8 cellular contexts compared by ENCODE assay signal in genomic region chr15:25905140-25905539, GRCh38. TPM values are rescaled to one million over a fixed set of nuclear protein-coding genes. Genes with fewer than 3 reads are reported as not detected.
DNase-seq lines count a peak whose midpoint lies in the region; ATAC-seq and TF ChIP-seq lines count a peak whose summit lies in the region.

No MANE protein-coding gene starts in this region.

- no peak for TF ChIP-seq CTCF in cardiac fibroblast (IDR thresholded peaks at IDR 0.05; ENCODE audit: low read depth, low read length)

- intact Hi-C loops in posterior vena cava (cut with DNase I): no loop called here

- H3K27ac ChIP-seq in substantia nigra (ENCODE audit: low read depth, low read length, poor library complexity, severe bottlenecking): no peak overlapping the region

- DNase-seq in AG08396 (ENCODE audit: low spot score): peak; percentile 80
- peak; percentile 71 for DNase-seq in HT1080 (ENCODE audit: low read depth)
- DNase-seq in cardiac fibroblast (ENCODE audit: low read depth in 2 of 2): peak; percentile 75 to 89
- DNase-seq in posterior vena cava (ENCODE audit: low spot score): peak; percentile 87
- no peak for DNase-seq in SW480 (ENCODE audit: low spot score)
- DNase-seq in substantia nigra (lab: John Stamatoyannopoulos, UW): no peak
- no peak for DNase-seq in mucosa of gallbladder (ENCODE audit: low spot score)

- no peak for ATAC-seq in GM18520 (IDR thresholded peaks at IDR 0.05; ENCODE audit: unreplicated experiment)

- no peak overlapping the region for H3K4me3 ChIP-seq in cardiac fibroblast (replicated peaks in 1 of 2; ENCODE audit: low read depth in 2 of 2, low read length in 2 of 2)

RNA-seq across cellular contexts. Expression of gene ATP10A, which starts 42.0 kb away (rescaled TPM):
- 4.0 and 6.2 TPM in 2 replicates for total RNA-seq in HT1080 (2014; rRNA removed; shearing (Covaris generic))
- 0.02 and 0.73 TPM in 2 replicates for polyA plus RNA-seq in HT1080 (2015; cell fraction: cytosol; rRNA removed)
- 0.06 and 0.08 TPM in 2 replicates for polyA plus RNA-seq in HT1080 (2015; cell fraction: nucleus; rRNA removed)
- total RNA-seq in posterior vena cava (10 to 100 TPM; 18.7 to 21.5 TPM), mucosa of gallbladder (19.8 TPM)

Comparison
In these comparisons a context has a peak if more than half of its experiments do, and no peak if none do; other contexts are left out.
1. DNase-seq: peak in AG08396 (single experiment), HT1080 (single experiment), cardiac fibroblast (2 of 2) and posterior vena cava (single experiment); none in SW480 (single experiment), substantia nigra (0 of 49) and mucosa of gallbladder (single experiment).